1 cellular context compared by ENCODE assay signal in genomic region chr17:17792143-17792550, GRCh38.
A peak's percentile ranks its signal among the peaks of the same experiment; 100 is the strongest.
TF ChIP-seq lines count a peak whose summit lies in the region.

No MANE protein-coding gene starts in this region.

TF ChIP-seq in K562, 482 proteins besides CTCF, POLR2A, EP300 and RAD21:
- TF ChIP-seq ZBTB9 (CRISPR knock-in tag; IDR thresholded peaks at IDR 0.05) (0 out of 2 replicates have a peak, but pooled peaks have one; percentile 1), GABPB1 (CRISPR knock-in tag; IDR thresholded peaks at IDR 0.05) (no peak), SIX5 (IDR thresholded peaks at IDR 0.05; ENCODE audit: borderline replicate concordance in 1 of 2, insufficient read depth in 1 of 2, low read depth in 1 of 2, low read length in 2 of 2) (no peak)
